Comparison of ENCODE assay signal across 8 cellular contexts in the genomic region with DNA sequence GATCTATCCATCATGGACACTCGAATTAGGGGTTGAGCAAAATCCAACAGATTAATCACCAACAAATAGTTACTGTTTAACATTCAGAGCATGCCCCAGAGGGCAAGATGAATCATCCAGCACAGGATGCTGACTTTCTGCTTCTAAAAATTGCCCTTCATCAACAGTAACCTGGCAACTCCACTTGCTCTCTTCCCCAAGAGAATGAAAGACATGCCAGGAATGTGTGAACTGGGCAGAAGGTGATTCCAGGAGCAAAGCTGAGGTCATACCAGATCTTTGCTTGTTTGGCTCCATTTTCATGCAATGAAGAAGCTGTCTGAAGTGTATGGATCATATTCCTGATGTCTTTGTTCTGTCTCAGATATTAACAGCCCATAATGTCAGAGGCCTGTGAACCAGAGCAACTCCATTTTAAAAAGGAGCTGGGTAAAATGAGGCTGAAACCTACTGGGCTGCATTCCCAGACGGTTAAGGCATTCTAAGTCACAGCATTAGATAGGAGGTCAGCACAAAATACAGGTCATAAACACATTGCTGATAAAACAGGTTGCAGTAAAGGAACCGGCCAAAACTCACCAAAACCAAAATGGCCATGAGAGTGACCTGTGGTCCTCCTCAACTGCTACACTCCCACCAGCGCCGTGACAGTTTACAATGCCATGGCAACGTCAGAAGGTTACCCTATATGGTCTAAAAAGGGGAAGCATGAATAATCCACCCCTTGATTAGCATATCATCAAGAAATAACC. TPM values are rescaled to one million over a fixed set of nuclear protein-coding genes. Genes with fewer than 3 reads are reported as not detected.
DNase-seq lines count a peak whose midpoint lies in the region; ATAC-seq and TF ChIP-seq lines count a peak whose summit lies in the region.

No MANE protein-coding gene starts in this region.

- H3K4me2 ChIP-seq in MM.1S (ENCODE audit: low read depth, low read length) (peak overlapping the region; percentile 75), osteoblast (ENCODE audit: insufficient read depth, low read length) (peak overlapping the region; percentile 85)

- H3K27ac Mint-ChIP-seq in activated CD8-positive, alpha-beta T cell treated with anti-CD3 and anti-CD28 coated beads for 36 hours = peak overlapping the region; percentile 67

- H3F3A ChIP-seq in MM.1S (ENCODE audit: insufficient read depth, low read length) = peaks cover 29% of the 10 kb centered on the region

- POLR2A ChIA-PET in activated CD8-positive, alpha-beta T cell treated with anti-CD3 and anti-CD28 coated beads for 36 hours (lab: Charles Lee) = no interaction called here

- no peak for ATAC-seq in activated CD8-positive, alpha-beta T cell treated with anti-CD3 and anti-CD28 coated beads for 36 hours
- ATAC-seq in foreskin keratinocyte (peak; percentile 54), HG03045 (IDR thresholded peaks at IDR 0.05; ENCODE audit: unreplicated experiment) (no peak)

- no peaks in the 10 kb centered on the region for H3K9me2 ChIP-seq in MM.1S (replicated peaks; ENCODE audit: insufficient read depth, low read length)

- TF ChIP-seq CTCF in MM.1S (IDR thresholded peaks at IDR 0.05; ENCODE audit: low read length) (no peak), foreskin keratinocyte (conservative IDR thresholded peaks at IDR 0.05) (no peak), osteoblast (IDR thresholded peaks at IDR 0.05; ENCODE audit: extremely low read depth, low read depth, low read length) (no peak)
- TF ChIP-seq CTCF in activated CD8-positive, alpha-beta T cell treated with anti-CD3 and anti-CD28 coated beads for 36 hours (IDR thresholded peaks at IDR 0.05) = no peak

- H3K9ac ChIP-seq in MM.1S (ENCODE audit: low read length) = peak overlapping the region; percentile 100; the same call in 1 of the 2 replicates

- H3K36me3 Mint-ChIP-seq in activated CD8-positive, alpha-beta T cell treated with anti-CD3 and anti-CD28 coated beads for 36 hours (ENCODE audit: low read depth) = peaks cover 15% of the 10 kb centered on the region

- H3K4me3 Mint-ChIP-seq in activated CD8-positive, alpha-beta T cell treated with anti-CD3 and anti-CD28 coated beads for 36 hours = peak overlapping the region; percentile 93

- H3K36me3 ChIP-seq in MM.1S (replicated peaks; ENCODE audit: insufficient read depth, low read length) (0 out of 2 replicates have a peak, but pooled peaks cover 3% of the 10 kb centered on the region), osteoblast (ENCODE audit: insufficient read depth, low read length) (no peaks in the 10 kb centered on the region)

- CTCF ChIA-PET in activated CD8-positive, alpha-beta T cell treated with anti-CD3 and anti-CD28 coated beads for 36 hours (lab: Charles Lee) = no interaction called here

- H4K20me1 ChIP-seq in MM.1S (ENCODE audit: insufficient read depth, low read length) = 0 out of 2 replicates have a peak, but pooled peaks cover 5% of the 10 kb centered on the region
- H4K20me1 ChIP-seq in osteoblast (ENCODE audit: insufficient read depth, low read length) = no peaks in the 10 kb centered on the region

- H3K27me3 Mint-ChIP-seq in activated CD8-positive, alpha-beta T cell treated with anti-CD3 and anti-CD28 coated beads for 36 hours = no peaks in the 10 kb centered on the region

- peaks cover 34% of the 10 kb centered on the region for H3K4me1 Mint-ChIP-seq in activated CD8-positive, alpha-beta T cell treated with anti-CD3 and anti-CD28 coated beads for 36 hours (ENCODE audit: low read depth)

- H3K79me2 ChIP-seq in MM.1S (ENCODE audit: low read length) (peaks cover 19% of the 10 kb centered on the region), osteoblast (ENCODE audit: insufficient read depth, low read length) (peaks cover 15% of the 10 kb centered on the region)

- no peak overlapping the region for H3K4me3 ChIP-seq in MM.1S (ENCODE audit: low read length)
- no peak overlapping the region for H3K4me3 ChIP-seq in osteoblast (ENCODE audit: insufficient read depth, low read length)

- peak overlapping the region; percentile 100; the same call in 1 of the 2 replicates for H3K27ac ChIP-seq in MM.1S (ENCODE audit: low read length)
- no peak overlapping the region for H3K27ac ChIP-seq in foreskin keratinocyte
- H3K27ac ChIP-seq in osteoblast (ENCODE audit: low read depth, low read length) = peak overlapping the region; percentile 59

- intact Hi-C loops in activated CD8-positive, alpha-beta T cell treated with anti-CD3 and anti-CD28 coated beads for 36 hours (cut with micrococcal nuclease) = no loop called here

- H3K27me3 ChIP-seq in MM.1S (replicated peaks; ENCODE audit: insufficient read depth, low read length) = no peaks in the 10 kb centered on the region
- no peaks in the 10 kb centered on the region for H3K27me3 ChIP-seq in foreskin keratinocyte
- H3K27me3 ChIP-seq in osteoblast (ENCODE audit: insufficient read depth, low read length) = no peaks in the 10 kb centered on the region

- peak; percentile 1 for DNase-seq in SKM-1 treated with dmso at 0.1 percent for 144 hours (lab: John Stamatoyannopoulos, UW; ENCODE audit: unreplicated experiment)
- no peak for DNase-seq in SKM-1 (lab: John Stamatoyannopoulos, UW; ENCODE audit: unreplicated experiment)
- DNase-seq in MM.1S = peak; percentile 15
- peak; percentile 50 for DNase-seq in activated CD8-positive, alpha-beta T cell treated with anti-CD3 and anti-CD28 coated beads for 36 hours
- peak; percentile 96 to 99 for DNase-seq in foreskin keratinocyte
- DNase-seq in osteoblast (ENCODE audit: insufficient read length, low spot score, missing footprints) = peak; percentile 91
- DNase-seq in NCI-H187 treated with DMSO at 0.1 percent for 48 hours (lab: John Stamatoyannopoulos, UW) = no peak

- H2AFZ ChIP-seq in MM.1S (ENCODE audit: low read length) (peak overlapping the region; percentile 81), osteoblast (ENCODE audit: low read length) (peak overlapping the region; percentile 42)

- H3K9me3 ChIP-seq in MM.1S (replicated peaks; ENCODE audit: insufficient read depth, low read length) (no peaks in the 10 kb centered on the region), osteoblast (ENCODE audit: low read depth, low read length) (no peaks in the 10 kb centered on the region)

- H3K4me1 ChIP-seq in MM.1S (ENCODE audit: low read length) (peaks cover 17% of the 10 kb centered on the region), foreskin keratinocyte (peaks cover 17% of the 10 kb centered on the region), osteoblast (ENCODE audit: insufficient read depth, low read length) (peaks cover 29% of the 10 kb centered on the region)

- H3K9me3 Mint-ChIP-seq in activated CD8-positive, alpha-beta T cell treated with anti-CD3 and anti-CD28 coated beads for 36 hours = no peaks in the 10 kb centered on the region

RNA-seq across cellular contexts. Expression of a gene that starts 2.5 kb away (rescaled TPM):
- total RNA-seq in activated CD8-positive, alpha-beta T cell treated with anti-CD3 and anti-CD28 coated beads for 36 hours = 10 to 100 TPM; 29.3 to 30.1 TPM
- total RNA-seq in foreskin keratinocyte (11.7 and 11.9 TPM in 2 replicates), osteoblast (1.4 and 2.1 TPM in 2 replicates)
- polyA plus RNA-seq in foreskin keratinocyte = 3.5 and 4.3 TPM in 2 replicates

RNA-seq across cellular contexts. Expression of a gene that starts 29.3 kb away (rescaled TPM):
- 1 to 10 TPM; 7.0 to 8.3 TPM for total RNA-seq in activated CD8-positive, alpha-beta T cell treated with anti-CD3 and anti-CD28 coated beads for 36 hours
- total RNA-seq in foreskin keratinocyte = 5.6 and 6.3 TPM in 2 replicates
- polyA plus RNA-seq in foreskin keratinocyte = 6.2 and 6.4 TPM in 2 replicates
- total RNA-seq in osteoblast = 12.7 and 14.1 TPM in 2 replicates

RNA-seq across cellular contexts. Expression of a gene that starts 37.1 kb away (rescaled TPM):
- 1 to 10 TPM; 2.2 to 2.6 TPM for total RNA-seq in activated CD8-positive, alpha-beta T cell treated with anti-CD3 and anti-CD28 coated beads for 36 hours
- total RNA-seq in foreskin keratinocyte = 15.0 and 24.1 TPM in 2 replicates
- polyA plus RNA-seq in foreskin keratinocyte = 17.0 and 24.0 TPM in 2 replicates
- 18.5 and 18.6 TPM in 2 replicates for total RNA-seq in osteoblast

Comparison
In these comparisons a context has a peak if more than half of its experiments do, and no peak if none do; other contexts are left out.
1. DNase-seq: peak in SKM-1 treated with dmso at 0.1 percent for 144 hours (single experiment), MM.1S (single experiment), activated CD8-positive, alpha-beta T cell treated with anti-CD3 and anti-CD28 coated beads for 36 hours (single experiment), foreskin keratinocyte (2 of 2) and osteoblast (single experiment); none in SKM-1 (single experiment) and NCI-H187 treated with DMSO at 0.1 percent for 48 hours (single experiment).